ENCODE assay signal across 15 cellular contexts in the genomic region with DNA sequence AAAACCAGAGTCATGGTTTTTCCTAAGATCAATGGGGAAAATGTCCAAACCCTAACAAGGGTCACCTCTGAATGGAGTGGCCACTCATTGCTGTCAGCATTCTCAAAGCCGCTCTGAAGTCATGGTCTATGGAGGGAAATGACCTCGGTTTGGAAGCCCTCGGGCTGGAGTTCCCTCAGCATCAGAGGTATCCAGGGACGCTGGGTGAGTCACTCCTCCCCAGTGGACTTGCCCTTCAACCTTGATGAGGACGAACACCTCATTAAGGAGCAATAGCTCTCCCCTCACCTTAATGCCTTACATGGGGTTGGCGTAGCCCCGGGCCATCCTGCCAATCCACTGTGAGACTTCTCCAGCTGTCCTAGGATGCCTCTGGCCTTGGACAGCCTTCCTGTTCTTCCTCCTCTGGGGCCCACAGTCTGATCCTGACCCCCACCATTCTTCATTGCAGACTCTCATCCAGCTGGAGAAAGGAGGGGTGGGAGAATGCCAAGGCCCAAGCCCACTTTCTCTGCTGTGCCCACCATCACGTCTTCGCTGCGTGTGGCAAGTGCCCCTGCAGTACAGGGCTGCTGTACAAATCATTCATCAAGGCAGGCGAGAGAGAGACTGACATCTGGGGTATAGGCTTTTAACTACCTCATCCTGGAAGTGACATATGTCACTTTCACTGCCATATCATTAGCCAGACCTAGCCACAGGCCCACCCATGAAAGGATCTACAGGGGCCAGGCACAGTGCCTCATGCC. TPM values are rescaled to one million over a fixed set of nuclear protein-coding genes. Genes with fewer than 3 reads are reported as not detected.
DNase-seq lines count a peak whose midpoint lies in the region; ATAC-seq, FAIRE-seq and TF ChIP-seq lines count a peak whose summit lies in the region.
"Had no signal": no experiment of that assay in that cellular context is flagged by ENCODE, and none has a peak within 500 bp of the region (broad histone marks: within the 10 kb centered on the region; RNA-seq: fewer than 3 reads in every experiment).

No MANE protein-coding gene starts in this region.

- no peaks in the 10 kb centered on the region for H3K27me3 ChIP-seq in BLaER1 treated with 17β-estradiol and CSF1 and Interleukin-3, amounts not matched to agents 10 nM and 100 nM
- no peaks in the 10 kb centered on the region for H3K27me3 ChIP-seq in gastroesophageal sphincter
- H3K27me3 ChIP-seq: upper lobe of left lung had no signal

- DNase-seq in ELR (ENCODE audit: low read depth) (peak; percentile 77), RCC 7860 (ENCODE audit: low spot score) (peak; percentile 52), islet precursor cell (peak; percentile 90), AG08395 (ENCODE audit: low spot score) (no peak)
- no peak for DNase-seq in NK-92 treated with Interleukin-12 subunit alpha and Interleukin-12 subunit beta, amount 100 ng/mL, for 24 hours (lab: John Stamatoyannopoulos, UW)
- DNase-seq: GDM1, head of caudate nucleus, KBM-7, NCI-H1105 treated with DMSO at 0.1 percent for 48 hours, NCI-H226, upper lobe of left lung had no signal

- peak overlapping the region in 10 of 11 experiments; percentile 21 to 77 (median 50); a peak in 17 of 22 replicates for H3K4me2 ChIP-seq in BLaER1 treated with 17β-estradiol and CSF1 and Interleukin-3, amounts not matched to agents 10 nM and 100 nM

- H3K9me3 ChIP-seq in BLaER1 treated with 17β-estradiol and CSF1 and Interleukin-3, amounts not matched to agents 10 nM and 100 nM (replicated peaks in 1 of 11): no peaks in the 10 kb centered on the region
- no peaks in the 10 kb centered on the region for H3K9me3 ChIP-seq in gastroesophageal sphincter
- H3K9me3 ChIP-seq: upper lobe of left lung had no signal

- H3K36me3 ChIP-seq in BLaER1 treated with 17β-estradiol and CSF1 and Interleukin-3, amounts not matched to agents 10 nM and 100 nM: no peaks in the 10 kb centered on the region
- peaks cover 0 to 4% of the 10 kb centered on the region in 2 donors for H3K36me3 ChIP-seq in gastroesophageal sphincter
- H3K36me3 ChIP-seq: upper lobe of left lung had no signal

- TF ChIP-seq EP300 in gastroesophageal sphincter (IDR thresholded peaks at IDR 0.05): no peak

- H3K9ac ChIP-seq in BLaER1 treated with 17β-estradiol and CSF1 and Interleukin-3, amounts not matched to agents 10 nM and 100 nM: peak overlapping the region in 7 of 11 experiments; percentile 16 to 32 (median 28); a peak in 7 of 22 replicates

- TF ChIP-seq CTCF in gastroesophageal sphincter (IDR thresholded peaks at IDR 0.05): no peak

- TF ChIP-seq POLR2A in GM18505 (IDR thresholded peaks at IDR 0.05; ENCODE audit: borderline replicate concordance, extremely low read depth, insufficient read depth, insufficient read length): no peak
- TF ChIP-seq POLR2A in gastroesophageal sphincter (IDR thresholded peaks at IDR 0.05): no peak

- no peaks in the 10 kb centered on the region for H4K20me1 ChIP-seq in BLaER1 treated with 17β-estradiol and CSF1 and Interleukin-3, amounts not matched to agents 10 nM and 100 nM

- 81% methylated on average over 5 of the region's 11 CpGs; no CpG with 5 or more reads in 1 of the 2 donors for WGBS in gastroesophageal sphincter (ENCODE audit: low coverage in 1 of 2), 2 donors

- peaks cover 48 to 97% (median 91%) of the 10 kb centered on the region in 10 experiments for H3K4me1 ChIP-seq in BLaER1 treated with 17β-estradiol and CSF1 and Interleukin-3, amounts not matched to agents 10 nM and 100 nM
- H3K4me1 ChIP-seq in gastroesophageal sphincter: peaks cover 0 to 9% (median 0%) of the 10 kb centered on the region in 3 donors

- H3K27ac ChIP-seq in BLaER1 treated with 17β-estradiol and CSF1 and Interleukin-3, amounts not matched to agents 10 nM and 100 nM: peak overlapping the region in 9 of 11 experiments; percentile 25 to 98 (median 72); a peak in 17 of 22 replicates
- H3K27ac ChIP-seq in gastroesophageal sphincter: no peak overlapping the region
- H3K27ac ChIP-seq: upper lobe of left lung had no signal

- ATAC-seq in GM18505 (IDR thresholded peaks at IDR 0.05; ENCODE audit: unreplicated experiment) (no peak), gastroesophageal sphincter (no peak)
- ATAC-seq: activated CD4-positive, CD25-positive, alpha-beta regulatory T cell treated with anti-CD3 and anti-CD28 coated beads, Interleukin-2, amount 50 U/mL, for 24 hours had no signal

- no peak for FAIRE-seq in RCC 7860 (lab: Jason Lieb, UNC)

- no peak overlapping the region for H3K4me3 ChIP-seq in BLaER1 treated with 17β-estradiol and CSF1 and Interleukin-3, amounts not matched to agents 10 nM and 100 nM
- no peak overlapping the region for H3K4me3 ChIP-seq in gastroesophageal sphincter
- H3K4me3 ChIP-seq: upper lobe of left lung had no signal

RNA-seq across cellular contexts. Expression of a gene that starts 25.4 kb away (rescaled TPM):
- total RNA-seq in gastroesophageal sphincter: 100 to 1,000 TPM; 304 to 366 (median 322) TPM

Comparison
In these comparisons a context has a peak if more than half of its experiments do, and no peak if none do; other contexts are left out.
1. H3K27ac ChIP-seq: peak in BLaER1 treated with 17β-estradiol and CSF1 and Interleukin-3, amounts not matched to agents 10 nM and 100 nM (9 of 11); none in gastroesophageal sphincter (0 of 4).
2. DNase-seq: peak in ELR (single experiment), RCC 7860 (single experiment) and islet precursor cell (single experiment); none in NK-92 treated with Interleukin-12 subunit alpha and Interleukin-12 subunit beta, amount 100 ng/mL, for 24 hours (single experiment) and AG08395 (single experiment).